23 cellular contexts compared by ENCODE assay signal in genomic region chr7:142720981-142721380, GRCh38. TPM values are rescaled to one million over a fixed set of nuclear protein-coding genes. Genes with fewer than 3 reads are reported as not detected.
DNase-seq lines count a peak whose midpoint lies in the region; ATAC-seq and TF ChIP-seq lines count a peak whose summit lies in the region.
"Had no signal": no experiment of that assay in that cellular context is flagged by ENCODE, and none has a peak within 500 bp of the region (broad histone marks: within the 10 kb centered on the region; RNA-seq: fewer than 3 reads in every experiment).

No MANE protein-coding gene starts in this region.

- 75% methylated on average over 10 of the region's 10 CpGs for WGBS in prostate gland

- H3K4me1 Mint-ChIP-seq in activated CD4-positive, alpha-beta T cell treated with anti-CD3 and anti-CD28 coated beads, Interleukin-2, amount 10 ng/mL, durations not matched to agents 7 days and 5 days, result peaks cover 55% of the 10 kb centered on the region
- peaks cover 32% of the 10 kb centered on the region for H3K4me1 Mint-ChIP-seq in activated T-helper 1 cell treated with anti-CD3 and anti-CD28 coated beads, Interleukin-12 subunit alpha, Interleukin-12 subunit beta, Interleukin-2, Interleukin-4 antibody, amounts not matched to agents 30 ng/mL and 10 ng/mL and 1 ng/mL, durations not matched to agents 14 hours and 24 hours and 36 hours (ENCODE audit: low read depth)
- peaks cover 19 to 52% (median 39%) of the 10 kb centered on the region in 7 donors for H3K4me1 Mint-ChIP-seq in naive thymus-derived CD4-positive, alpha-beta T cell

- no peaks in the 10 kb centered on the region for H3K36me3 Mint-ChIP-seq in activated CD4-positive, alpha-beta T cell treated with anti-CD3 and anti-CD28 coated beads, Interleukin-2, amount 10 ng/mL, durations not matched to agents 7 days and 5 days (ENCODE audit: low read depth)
- peaks cover 2% of the 10 kb centered on the region for H3K36me3 Mint-ChIP-seq in activated T-helper 1 cell treated with anti-CD3 and anti-CD28 coated beads, Interleukin-12 subunit alpha, Interleukin-12 subunit beta, Interleukin-2, Interleukin-4 antibody, amounts not matched to agents 30 ng/mL and 10 ng/mL and 1 ng/mL, durations not matched to agents 14 hours and 24 hours and 36 hours (ENCODE audit: low read depth)
- peaks cover 0 to 3% (median 0%) of the 10 kb centered on the region in 5 donors for H3K36me3 Mint-ChIP-seq in naive thymus-derived CD4-positive, alpha-beta T cell

- H3K36me3 ChIP-seq in naive thymus-derived CD4-positive, alpha-beta T cell (ENCODE audit: control insufficient read depth in 2 of 3, insufficient read depth in 3 of 3, low read length in 3 of 3), result no peaks in the 10 kb centered on the region
- no peaks in the 10 kb centered on the region for H3K36me3 ChIP-seq in prostate gland
- H3K36me3 ChIP-seq: esophagus squamous epithelium, MG63, pancreas, thoracic aorta had no signal

- no peaks in the 10 kb centered on the region for H3K27me3 Mint-ChIP-seq in activated CD4-positive, alpha-beta T cell treated with anti-CD3 and anti-CD28 coated beads, Interleukin-2, amount 10 ng/mL, durations not matched to agents 7 days and 5 days
- no peaks in the 10 kb centered on the region for H3K27me3 Mint-ChIP-seq in activated T-helper 1 cell treated with anti-CD3 and anti-CD28 coated beads, Interleukin-12 subunit alpha, Interleukin-12 subunit beta, Interleukin-2, Interleukin-4 antibody, amounts not matched to agents 30 ng/mL and 10 ng/mL and 1 ng/mL, durations not matched to agents 14 hours and 24 hours and 36 hours (ENCODE audit: insufficient read depth)
- H3K27me3 Mint-ChIP-seq in naive thymus-derived CD4-positive, alpha-beta T cell, result peaks cover 0 to 5% (median 0%) of the 10 kb centered on the region in 5 donors

- POLR2A ChIA-PET in activated CD4-positive, alpha-beta T cell treated with anti-CD3 and anti-CD28 coated beads, Interleukin-2, amount 10 ng/mL, durations not matched to agents 7 days and 5 days (lab: Charles Lee), result no interaction called here
- POLR2A ChIA-PET in naive thymus-derived CD4-positive, alpha-beta T cell (lab: Charles Lee), result interaction anchor here (0.7 to 1.7 kb wide), 4 partner anchors 68 to 90 kb away, joined by 3 to 5 read pairs (median 4); no protein-coding TSS in a partner anchor

- peak overlapping the region; percentile 54 for H3K4me3 Mint-ChIP-seq in activated CD4-positive, alpha-beta T cell treated with anti-CD3 and anti-CD28 coated beads, Interleukin-2, amount 10 ng/mL, durations not matched to agents 7 days and 5 days
- peak overlapping the region; percentile 49 for H3K4me3 Mint-ChIP-seq in activated T-helper 1 cell treated with anti-CD3 and anti-CD28 coated beads, Interleukin-12 subunit alpha, Interleukin-12 subunit beta, Interleukin-2, Interleukin-4 antibody, amounts not matched to agents 30 ng/mL and 10 ng/mL and 1 ng/mL, durations not matched to agents 14 hours and 24 hours and 36 hours
- H3K4me3 Mint-ChIP-seq in naive thymus-derived CD4-positive, alpha-beta T cell, result peak overlapping the region; percentile 8 to 91 (median 75)

- H3K9me3 ChIP-seq in naive thymus-derived CD4-positive, alpha-beta T cell (ENCODE audit: control insufficient read depth in 2 of 3, low read length in 3 of 3), result no peaks in the 10 kb centered on the region
- no peaks in the 10 kb centered on the region for H3K9me3 ChIP-seq in prostate gland
- H3K9me3 ChIP-seq: A549, esophagus squamous epithelium, MG63, pancreas, thoracic aorta had no signal

- no peak for ATAC-seq in naive thymus-derived CD4-positive, alpha-beta T cell
- ATAC-seq: A549, pancreas, sciatic nerve had no signal

- no peak for DNase-seq in activated CD4-positive, alpha-beta T cell treated with anti-CD3 and anti-CD28 coated beads, Interleukin-2, amount 10 ng/mL, durations not matched to agents 7 days and 5 days
- DNase-seq in activated CD4-positive, alpha-beta T cell treated with anti-CD3 and anti-CD28 coated beads, Interleukin-2, amount 50 U/mL, for 1 hour, result no peak
- DNase-seq in Daoy (ENCODE audit: low read depth) (peak; percentile 42), prostate gland (ENCODE audit: low spot score) (no peak), NCI-H1048 (lab: John Stamatoyannopoulos, UW) (no peak)
- DNase-seq in activated T-helper 1 cell treated with anti-CD3 and anti-CD28 coated beads, Interleukin-12 subunit alpha, Interleukin-12 subunit beta, Interleukin-2, Interleukin-4 antibody, amounts not matched to agents 30 ng/mL and 10 ng/mL and 1 ng/mL, durations not matched to agents 14 hours and 24 hours and 36 hours (ENCODE audit: low spot score), result no peak
- DNase-seq in naive thymus-derived CD4-positive, alpha-beta T cell, result no peak
- no peak for DNase-seq in effector CD4-positive, alpha-beta T cell
- DNase-seq: activated effector memory CD4-positive, alpha-beta T cell treated with anti-CD3 and anti-CD28 coated beads, Interleukin-2, amount 50 U/mL, for 16 hours; esophagus squamous epithelium; MG63; NCI-H1694; NCI-H748 treated with DMSO at 0.1 percent for 48 hours; pancreas; Right ventricle myocardium superior had no signal

- intact Hi-C loops in activated T-helper 1 cell treated with anti-CD3 and anti-CD28 coated beads, Interleukin-12 subunit alpha, Interleukin-12 subunit beta, Interleukin-2, Interleukin-4 antibody, amounts not matched to agents 30 ng/mL and 10 ng/mL and 1 ng/mL, durations not matched to agents 14 hours and 24 hours and 36 hours (cut with micrococcal nuclease), result no loop called here
- intact Hi-C loops in naive thymus-derived CD4-positive, alpha-beta T cell (cut with micrococcal nuclease), result no loop called here
- intact Hi-C loops in prostate gland (cut with DNase I), result no loop called here

- no peaks in the 10 kb centered on the region for H3K27me3 ChIP-seq in naive thymus-derived CD4-positive, alpha-beta T cell (ENCODE audit: control insufficient read depth in 2 of 2, insufficient read depth in 2 of 2, low read length in 2 of 2)
- H3K27me3 ChIP-seq in prostate gland (replicated peaks; ENCODE audit: insufficient read depth), result no peaks in the 10 kb centered on the region
- H3K27me3 ChIP-seq: esophagus squamous epithelium, MG63, pancreas had no signal

- no peak for TF ChIP-seq CTCF in prostate gland (IDR thresholded peaks at IDR 0.05)

- H3K4me1 ChIP-seq in naive thymus-derived CD4-positive, alpha-beta T cell (ENCODE audit: control insufficient read depth in 2 of 2, insufficient read depth in 2 of 2, low read length in 2 of 2), result peaks cover 9 to 12% of the 10 kb centered on the region in 2 donors
- H3K4me1 ChIP-seq in prostate gland (replicated peaks), result no peaks in the 10 kb centered on the region
- H3K4me1 ChIP-seq: A549, esophagus squamous epithelium had no signal

- H3K27ac Mint-ChIP-seq in activated CD4-positive, alpha-beta T cell treated with anti-CD3 and anti-CD28 coated beads, Interleukin-2, amount 10 ng/mL, durations not matched to agents 7 days and 5 days, result peak overlapping the region; percentile 83
- no peak overlapping the region for H3K27ac Mint-ChIP-seq in activated T-helper 1 cell treated with anti-CD3 and anti-CD28 coated beads, Interleukin-12 subunit alpha, Interleukin-12 subunit beta, Interleukin-2, Interleukin-4 antibody, amounts not matched to agents 30 ng/mL and 10 ng/mL and 1 ng/mL, durations not matched to agents 14 hours and 24 hours and 36 hours
- H3K27ac Mint-ChIP-seq in naive thymus-derived CD4-positive, alpha-beta T cell, result peak overlapping the region in 6 of 9 donors; percentile 56 to 88 (median 81)

- TF ChIP-seq POLR2A in prostate gland (IDR thresholded peaks at IDR 0.05), result no peak

- no peak overlapping the region for H3K4me3 ChIP-seq in naive thymus-derived CD4-positive, alpha-beta T cell (ENCODE audit: low read length)
- no peak overlapping the region for H3K4me3 ChIP-seq in prostate gland
- H3K4me3 ChIP-seq: A549, esophagus squamous epithelium, MG63, pancreas, thoracic aorta had no signal

- no peaks in the 10 kb centered on the region for H3K9me3 Mint-ChIP-seq in activated CD4-positive, alpha-beta T cell treated with anti-CD3 and anti-CD28 coated beads, Interleukin-2, amount 10 ng/mL, durations not matched to agents 7 days and 5 days
- no peaks in the 10 kb centered on the region for H3K9me3 Mint-ChIP-seq in activated T-helper 1 cell treated with anti-CD3 and anti-CD28 coated beads, Interleukin-12 subunit alpha, Interleukin-12 subunit beta, Interleukin-2, Interleukin-4 antibody, amounts not matched to agents 30 ng/mL and 10 ng/mL and 1 ng/mL, durations not matched to agents 14 hours and 24 hours and 36 hours
- peaks cover 0 to 2% (median 0%) of the 10 kb centered on the region in 11 donors for H3K9me3 Mint-ChIP-seq in naive thymus-derived CD4-positive, alpha-beta T cell

- CTCF ChIA-PET in activated CD4-positive, alpha-beta T cell treated with anti-CD3 and anti-CD28 coated beads, Interleukin-2, amount 10 ng/mL, durations not matched to agents 7 days and 5 days (lab: Charles Lee), result no interaction called here
- CTCF ChIA-PET in naive thymus-derived CD4-positive, alpha-beta T cell (lab: Charles Lee), result no interaction called here

- peak overlapping the region; percentile 35 for H3K27ac ChIP-seq in naive thymus-derived CD4-positive, alpha-beta T cell (ENCODE audit: low read depth, low read length)
- no peak overlapping the region for H3K27ac ChIP-seq in prostate gland
- H3K27ac ChIP-seq: A549, esophagus squamous epithelium, pancreas, thoracic aorta had no signal

RNA-seq across cellular contexts. Expression of gene PRSS1, which starts 28.3 kb away (rescaled TPM):
- not detected for total RNA-seq in activated CD4-positive, alpha-beta T cell treated with anti-CD3 and anti-CD28 coated beads, Interleukin-2, amount 10 ng/mL, durations not matched to agents 7 days and 5 days
- not detected in 2 replicates for total RNA-seq in Daoy (2014; rRNA removed; shearing (Covaris generic))
- not detected in 2 replicates for total RNA-seq in activated T-helper 1 cell treated with anti-CD3 and anti-CD28 coated beads, Interleukin-12 subunit alpha, Interleukin-12 subunit beta, Interleukin-2, Interleukin-4 antibody, amounts not matched to agents 30 ng/mL and 10 ng/mL and 1 ng/mL, durations not matched to agents 14 hours and 24 hours and 36 hours
- total RNA-seq in naive thymus-derived CD4-positive, alpha-beta T cell, result not detected
- polyA plus RNA-seq in naive thymus-derived CD4-positive, alpha-beta T cell, result not detected
- not detected for total RNA-seq in prostate gland
- total RNA-seq: astrocyte, chondrocyte, esophagus squamous epithelium, lung microvascular endothelial cell, Right ventricle myocardium superior had no signal
- polyA plus RNA-seq: A549, BJ had no signal

RNA-seq across cellular contexts. Expression of gene PRSS2, which starts 49.8 kb away (rescaled TPM):
- total RNA-seq in activated CD4-positive, alpha-beta T cell treated with anti-CD3 and anti-CD28 coated beads, Interleukin-2, amount 10 ng/mL, durations not matched to agents 7 days and 5 days, result not detected
- not detected in 2 replicates for total RNA-seq in Daoy (2014; rRNA removed; shearing (Covaris generic))
- total RNA-seq in activated T-helper 1 cell treated with anti-CD3 and anti-CD28 coated beads, Interleukin-12 subunit alpha, Interleukin-12 subunit beta, Interleukin-2, Interleukin-4 antibody, amounts not matched to agents 30 ng/mL and 10 ng/mL and 1 ng/mL, durations not matched to agents 14 hours and 24 hours and 36 hours, result not detected in 2 replicates
- not detected for total RNA-seq in naive thymus-derived CD4-positive, alpha-beta T cell
- polyA plus RNA-seq in naive thymus-derived CD4-positive, alpha-beta T cell, result not detected
- not detected for total RNA-seq in prostate gland
- total RNA-seq: astrocyte, chondrocyte, esophagus squamous epithelium, kidney epithelial cell, lung microvascular endothelial cell, Right ventricle myocardium superior had no signal
- polyA plus RNA-seq: A549, BJ had no signal
